In the genomic region with DNA sequence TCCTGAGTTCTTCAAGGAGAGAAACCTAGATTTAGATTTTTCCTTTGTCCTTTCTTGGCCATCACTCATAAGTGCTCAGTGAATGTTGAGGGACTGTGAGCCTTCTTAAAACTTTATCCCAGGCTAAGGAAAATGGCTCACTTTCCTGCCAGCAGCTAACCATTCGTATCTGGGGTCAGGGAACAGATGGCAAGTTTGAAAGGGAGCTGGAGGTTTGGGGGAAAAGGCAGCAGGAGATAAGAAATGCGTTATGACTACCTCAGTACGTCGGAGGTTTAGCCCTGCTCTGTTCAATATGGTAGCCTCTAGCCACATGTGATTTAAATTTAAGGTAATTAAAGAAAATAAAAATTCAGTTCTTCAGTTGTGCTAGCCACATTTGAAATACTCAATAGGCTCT, we compare ENCODE assay signal across 1 cellular context.
TF ChIP-seq lines count a peak whose summit lies in the region.

No MANE protein-coding gene starts in this region.

TF ChIP-seq in K562, 482 proteins besides CTCF, POLR2A, EP300 and RAD21 (continued from another document and continues in another):
- TF ChIP-seq, protein P1, sequence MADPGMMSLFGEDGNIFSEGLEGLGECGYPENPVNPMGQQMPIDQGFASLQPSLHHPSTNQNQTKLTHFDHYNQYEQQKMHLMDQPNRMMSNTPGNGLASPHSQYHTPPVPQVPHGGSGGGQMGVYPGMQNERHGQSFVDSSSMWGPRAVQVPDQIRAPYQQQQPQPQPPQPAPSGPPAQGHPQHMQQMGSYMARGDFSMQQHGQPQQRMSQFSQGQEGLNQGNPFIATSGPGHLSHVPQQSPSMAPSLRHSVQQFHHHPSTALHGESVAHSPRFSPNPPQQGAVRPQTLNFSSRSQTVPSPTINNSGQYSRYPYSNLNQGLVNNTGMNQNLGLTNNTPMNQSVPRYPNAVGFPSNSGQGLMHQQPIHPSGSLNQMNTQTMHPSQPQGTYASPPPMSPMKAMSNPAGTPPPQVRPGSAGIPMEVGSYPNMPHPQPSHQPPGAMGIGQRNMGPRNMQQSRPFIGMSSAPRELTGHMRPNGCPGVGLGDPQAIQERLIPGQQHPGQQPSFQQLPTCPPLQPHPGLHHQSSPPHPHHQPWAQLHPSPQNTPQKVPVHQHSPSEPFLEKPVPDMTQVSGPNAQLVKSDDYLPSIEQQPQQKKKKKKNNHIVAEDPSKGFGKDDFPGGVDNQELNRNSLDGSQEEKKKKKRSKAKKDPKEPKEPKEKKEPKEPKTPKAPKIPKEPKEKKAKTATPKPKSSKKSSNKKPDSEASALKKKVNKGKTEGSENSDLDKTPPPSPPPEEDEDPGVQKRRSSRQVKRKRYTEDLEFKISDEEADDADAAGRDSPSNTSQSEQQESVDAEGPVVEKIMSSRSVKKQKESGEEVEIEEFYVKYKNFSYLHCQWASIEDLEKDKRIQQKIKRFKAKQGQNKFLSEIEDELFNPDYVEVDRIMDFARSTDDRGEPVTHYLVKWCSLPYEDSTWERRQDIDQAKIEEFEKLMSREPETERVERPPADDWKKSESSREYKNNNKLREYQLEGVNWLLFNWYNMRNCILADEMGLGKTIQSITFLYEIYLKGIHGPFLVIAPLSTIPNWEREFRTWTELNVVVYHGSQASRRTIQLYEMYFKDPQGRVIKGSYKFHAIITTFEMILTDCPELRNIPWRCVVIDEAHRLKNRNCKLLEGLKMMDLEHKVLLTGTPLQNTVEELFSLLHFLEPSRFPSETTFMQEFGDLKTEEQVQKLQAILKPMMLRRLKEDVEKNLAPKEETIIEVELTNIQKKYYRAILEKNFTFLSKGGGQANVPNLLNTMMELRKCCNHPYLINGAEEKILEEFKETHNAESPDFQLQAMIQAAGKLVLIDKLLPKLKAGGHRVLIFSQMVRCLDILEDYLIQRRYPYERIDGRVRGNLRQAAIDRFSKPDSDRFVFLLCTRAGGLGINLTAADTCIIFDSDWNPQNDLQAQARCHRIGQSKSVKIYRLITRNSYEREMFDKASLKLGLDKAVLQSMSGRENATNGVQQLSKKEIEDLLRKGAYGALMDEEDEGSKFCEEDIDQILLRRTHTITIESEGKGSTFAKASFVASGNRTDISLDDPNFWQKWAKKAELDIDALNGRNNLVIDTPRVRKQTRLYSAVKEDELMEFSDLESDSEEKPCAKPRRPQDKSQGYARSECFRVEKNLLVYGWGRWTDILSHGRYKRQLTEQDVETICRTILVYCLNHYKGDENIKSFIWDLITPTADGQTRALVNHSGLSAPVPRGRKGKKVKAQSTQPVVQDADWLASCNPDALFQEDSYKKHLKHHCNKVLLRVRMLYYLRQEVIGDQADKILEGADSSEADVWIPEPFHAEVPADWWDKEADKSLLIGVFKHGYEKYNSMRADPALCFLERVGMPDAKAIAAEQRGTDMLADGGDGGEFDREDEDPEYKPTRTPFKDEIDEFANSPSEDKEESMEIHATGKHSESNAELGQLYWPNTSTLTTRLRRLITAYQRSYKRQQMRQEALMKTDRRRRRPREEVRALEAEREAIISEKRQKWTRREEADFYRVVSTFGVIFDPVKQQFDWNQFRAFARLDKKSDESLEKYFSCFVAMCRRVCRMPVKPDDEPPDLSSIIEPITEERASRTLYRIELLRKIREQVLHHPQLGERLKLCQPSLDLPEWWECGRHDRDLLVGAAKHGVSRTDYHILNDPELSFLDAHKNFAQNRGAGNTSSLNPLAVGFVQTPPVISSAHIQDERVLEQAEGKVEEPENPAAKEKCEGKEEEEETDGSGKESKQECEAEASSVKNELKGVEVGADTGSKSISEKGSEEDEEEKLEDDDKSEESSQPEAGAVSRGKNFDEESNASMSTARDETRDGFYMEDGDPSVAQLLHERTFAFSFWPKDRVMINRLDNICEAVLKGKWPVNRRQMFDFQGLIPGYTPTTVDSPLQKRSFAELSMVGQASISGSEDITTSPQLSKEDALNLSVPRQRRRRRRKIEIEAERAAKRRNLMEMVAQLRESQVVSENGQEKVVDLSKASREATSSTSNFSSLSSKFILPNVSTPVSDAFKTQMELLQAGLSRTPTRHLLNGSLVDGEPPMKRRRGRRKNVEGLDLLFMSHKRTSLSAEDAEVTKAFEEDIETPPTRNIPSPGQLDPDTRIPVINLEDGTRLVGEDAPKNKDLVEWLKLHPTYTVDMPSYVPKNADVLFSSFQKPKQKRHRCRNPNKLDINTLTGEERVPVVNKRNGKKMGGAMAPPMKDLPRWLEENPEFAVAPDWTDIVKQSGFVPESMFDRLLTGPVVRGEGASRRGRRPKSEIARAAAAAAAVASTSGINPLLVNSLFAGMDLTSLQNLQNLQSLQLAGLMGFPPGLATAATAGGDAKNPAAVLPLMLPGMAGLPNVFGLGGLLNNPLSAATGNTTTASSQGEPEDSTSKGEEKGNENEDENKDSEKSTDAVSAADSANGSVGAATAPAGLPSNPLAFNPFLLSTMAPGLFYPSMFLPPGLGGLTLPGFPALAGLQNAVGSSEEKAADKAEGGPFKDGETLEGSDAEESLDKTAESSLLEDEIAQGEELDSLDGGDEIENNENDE (IDR thresholded peaks at IDR 0.05; ENCODE audit: low read depth, low read length), result no peak
- no peak for TF ChIP-seq POU5F1 (IDR thresholded peaks at IDR 0.05; ENCODE audit: borderline replicate concordance, low read depth, low read length, partially characterized antibody)
- TF ChIP-seq PPARD (CRISPR knock-in tag; IDR thresholded peaks at IDR 0.05), result no peak
- no peak for TF ChIP-seq FOXK1 (CRISPR knock-in tag; IDR thresholded peaks at IDR 0.05; ENCODE audit: borderline replicate concordance)
- TF ChIP-seq MEIS2 (IDR thresholded peaks at IDR 0.05; ENCODE audit: partially characterized antibody), result peak; percentile 35
- TF ChIP-seq MTA2 (IDR thresholded peaks at IDR 0.05; ENCODE audit: low read depth), result peak; percentile 85
- TF ChIP-seq RBFOX2 (IDR thresholded peaks at IDR 0.05; ENCODE audit: low read depth, low read length), result 0 out of 2 replicates have a peak, but pooled peaks have one; percentile 0
- TF ChIP-seq PML (IDR thresholded peaks at IDR 0.05; ENCODE audit: low read length), result peak; percentile 76
- TF ChIP-seq ATF1 (CRISPR knock-in tag; IDR thresholded peaks at IDR 0.05), result no peak
- no peak for TF ChIP-seq ATF1 (tag; IDR thresholded peaks at IDR 0.05)
- TF ChIP-seq MAZ (CRISPR knock-in tag; conservative IDR thresholded peaks at IDR 0.05 in 1 of 2, IDR thresholded peaks at IDR 0.05 in 1 of 2), result no peak
- TF ChIP-seq ZZZ3 (IDR thresholded peaks at IDR 0.05), result no peak
- TF ChIP-seq DPF2 (IDR thresholded peaks at IDR 0.05), result peak; percentile 93
- no peak for TF ChIP-seq RBM15 (IDR thresholded peaks at IDR 0.05; ENCODE audit: insufficient read depth, low read length)
- no peak for TF ChIP-seq RUNX1 (IDR thresholded peaks at IDR 0.05; ENCODE audit: low read depth)
- TF ChIP-seq, protein P2, sequence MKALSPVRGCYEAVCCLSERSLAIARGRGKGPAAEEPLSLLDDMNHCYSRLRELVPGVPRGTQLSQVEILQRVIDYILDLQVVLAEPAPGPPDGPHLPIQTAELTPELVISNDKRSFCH (CRISPR knock-in tag; IDR thresholded peaks at IDR 0.05), result no peak
- TF ChIP-seq, protein P2 (tag; IDR thresholded peaks at IDR 0.05), result no peak
- no peak for TF ChIP-seq PYGO2 (tag; IDR thresholded peaks at IDR 0.05)
- TF ChIP-seq ZNF57 (CRISPR knock-in tag; IDR thresholded peaks at IDR 0.05), result no peak
- no peak for TF ChIP-seq NCOA4 (IDR thresholded peaks at IDR 0.05; ENCODE audit: partially characterized antibody)
- TF ChIP-seq ZFP30 (CRISPR knock-in tag; IDR thresholded peaks at IDR 0.05; ENCODE audit: borderline replicate concordance), result no peak
- no peak for TF ChIP-seq KHSRP (IDR thresholded peaks at IDR 0.05)
- TF ChIP-seq FIP1L1 (IDR thresholded peaks at IDR 0.05; ENCODE audit: low read depth, low read length, poor library complexity, severe bottlenecking), result no peak
- TF ChIP-seq GATAD2B (IDR thresholded peaks at IDR 0.05; ENCODE audit: borderline replicate concordance), result no peak
- peak; percentile 92 for TF ChIP-seq TEAD4 (IDR thresholded peaks at IDR 0.05; ENCODE audit: low read length)
- no peak for TF ChIP-seq TEAD4 (CRISPR knock-in tag; IDR thresholded peaks at IDR 0.05; ENCODE audit: borderline replicate concordance)
- no peak for TF ChIP-seq ELF1 (tag; IDR thresholded peaks at IDR 0.05)
- TF ChIP-seq PTTG1 (tag; IDR thresholded peaks at IDR 0.05; ENCODE audit: low read depth), result no peak
- TF ChIP-seq EHMT2 (IDR thresholded peaks at IDR 0.05), result peak; percentile 82
- peak; percentile 82; the same call in 1 of the 2 replicates for TF ChIP-seq STAT5A (IDR thresholded peaks at IDR 0.05; ENCODE audit: borderline replicate concordance, low read length)
- TF ChIP-seq, protein P3, sequence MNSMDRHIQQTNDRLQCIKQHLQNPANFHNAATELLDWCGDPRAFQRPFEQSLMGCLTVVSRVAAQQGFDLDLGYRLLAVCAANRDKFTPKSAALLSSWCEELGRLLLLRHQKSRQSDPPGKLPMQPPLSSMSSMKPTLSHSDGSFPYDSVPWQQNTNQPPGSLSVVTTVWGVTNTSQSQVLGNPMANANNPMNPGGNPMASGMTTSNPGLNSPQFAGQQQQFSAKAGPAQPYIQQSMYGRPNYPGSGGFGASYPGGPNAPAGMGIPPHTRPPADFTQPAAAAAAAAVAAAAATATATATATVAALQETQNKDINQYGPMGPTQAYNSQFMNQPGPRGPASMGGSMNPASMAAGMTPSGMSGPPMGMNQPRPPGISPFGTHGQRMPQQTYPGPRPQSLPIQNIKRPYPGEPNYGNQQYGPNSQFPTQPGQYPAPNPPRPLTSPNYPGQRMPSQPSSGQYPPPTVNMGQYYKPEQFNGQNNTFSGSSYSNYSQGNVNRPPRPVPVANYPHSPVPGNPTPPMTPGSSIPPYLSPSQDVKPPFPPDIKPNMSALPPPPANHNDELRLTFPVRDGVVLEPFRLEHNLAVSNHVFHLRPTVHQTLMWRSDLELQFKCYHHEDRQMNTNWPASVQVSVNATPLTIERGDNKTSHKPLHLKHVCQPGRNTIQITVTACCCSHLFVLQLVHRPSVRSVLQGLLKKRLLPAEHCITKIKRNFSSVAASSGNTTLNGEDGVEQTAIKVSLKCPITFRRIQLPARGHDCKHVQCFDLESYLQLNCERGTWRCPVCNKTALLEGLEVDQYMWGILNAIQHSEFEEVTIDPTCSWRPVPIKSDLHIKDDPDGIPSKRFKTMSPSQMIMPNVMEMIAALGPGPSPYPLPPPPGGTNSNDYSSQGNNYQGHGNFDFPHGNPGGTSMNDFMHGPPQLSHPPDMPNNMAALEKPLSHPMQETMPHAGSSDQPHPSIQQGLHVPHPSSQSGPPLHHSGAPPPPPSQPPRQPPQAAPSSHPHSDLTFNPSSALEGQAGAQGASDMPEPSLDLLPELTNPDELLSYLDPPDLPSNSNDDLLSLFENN (IDR thresholded peaks at IDR 0.05; ENCODE audit: low read depth in 2 of 2, low read length in 2 of 2), result peak in 1 of 2 experiments; percentile 52; a peak in 1 of 4 replicates
- no peak for TF ChIP-seq MCM5 (IDR thresholded peaks at IDR 0.05; ENCODE audit: low read depth)
- no peak for TF ChIP-seq ZNF282 (CRISPR knock-in tag; IDR thresholded peaks at IDR 0.05)
- TF ChIP-seq HDAC1 (IDR thresholded peaks at IDR 0.05), result peak in 1 of 2 experiments; percentile 47; a peak in 1 of 4 replicates
- TF ChIP-seq CTBP1 (IDR thresholded peaks at IDR 0.05; ENCODE audit: borderline replicate concordance), result no peak
- TF ChIP-seq, protein P4, sequence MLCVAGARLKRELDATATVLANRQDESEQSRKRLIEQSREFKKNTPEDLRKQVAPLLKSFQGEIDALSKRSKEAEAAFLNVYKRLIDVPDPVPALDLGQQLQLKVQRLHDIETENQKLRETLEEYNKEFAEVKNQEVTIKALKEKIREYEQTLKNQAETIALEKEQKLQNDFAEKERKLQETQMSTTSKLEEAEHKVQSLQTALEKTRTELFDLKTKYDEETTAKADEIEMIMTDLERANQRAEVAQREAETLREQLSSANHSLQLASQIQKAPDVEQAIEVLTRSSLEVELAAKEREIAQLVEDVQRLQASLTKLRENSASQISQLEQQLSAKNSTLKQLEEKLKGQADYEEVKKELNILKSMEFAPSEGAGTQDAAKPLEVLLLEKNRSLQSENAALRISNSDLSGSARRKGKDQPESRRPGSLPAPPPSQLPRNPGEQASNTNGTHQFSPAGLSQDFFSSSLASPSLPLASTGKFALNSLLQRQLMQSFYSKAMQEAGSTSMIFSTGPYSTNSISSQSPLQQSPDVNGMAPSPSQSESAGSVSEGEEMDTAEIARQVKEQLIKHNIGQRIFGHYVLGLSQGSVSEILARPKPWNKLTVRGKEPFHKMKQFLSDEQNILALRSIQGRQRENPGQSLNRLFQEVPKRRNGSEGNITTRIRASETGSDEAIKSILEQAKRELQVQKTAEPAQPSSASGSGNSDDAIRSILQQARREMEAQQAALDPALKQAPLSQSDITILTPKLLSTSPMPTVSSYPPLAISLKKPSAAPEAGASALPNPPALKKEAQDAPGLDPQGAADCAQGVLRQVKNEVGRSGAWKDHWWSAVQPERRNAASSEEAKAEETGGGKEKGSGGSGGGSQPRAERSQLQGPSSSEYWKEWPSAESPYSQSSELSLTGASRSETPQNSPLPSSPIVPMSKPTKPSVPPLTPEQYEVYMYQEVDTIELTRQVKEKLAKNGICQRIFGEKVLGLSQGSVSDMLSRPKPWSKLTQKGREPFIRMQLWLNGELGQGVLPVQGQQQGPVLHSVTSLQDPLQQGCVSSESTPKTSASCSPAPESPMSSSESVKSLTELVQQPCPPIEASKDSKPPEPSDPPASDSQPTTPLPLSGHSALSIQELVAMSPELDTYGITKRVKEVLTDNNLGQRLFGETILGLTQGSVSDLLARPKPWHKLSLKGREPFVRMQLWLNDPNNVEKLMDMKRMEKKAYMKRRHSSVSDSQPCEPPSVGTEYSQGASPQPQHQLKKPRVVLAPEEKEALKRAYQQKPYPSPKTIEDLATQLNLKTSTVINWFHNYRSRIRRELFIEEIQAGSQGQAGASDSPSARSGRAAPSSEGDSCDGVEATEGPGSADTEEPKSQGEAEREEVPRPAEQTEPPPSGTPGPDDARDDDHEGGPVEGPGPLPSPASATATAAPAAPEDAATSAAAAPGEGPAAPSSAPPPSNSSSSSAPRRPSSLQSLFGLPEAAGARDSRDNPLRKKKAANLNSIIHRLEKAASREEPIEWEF (CRISPR knock-in tag; IDR thresholded peaks at IDR 0.05), result no peak
- TF ChIP-seq U2AF1 (optimal IDR thresholded peaks at IDR 0.05; ENCODE audit: low read depth, low read length), result no peak
- TF ChIP-seq CHD1 (IDR thresholded peaks at IDR 0.05; ENCODE audit: low read length), result no peak
- TF ChIP-seq NR2C2 (CRISPR knock-in tag; IDR thresholded peaks at IDR 0.05), result no peak
- no peak for TF ChIP-seq NR2C2 (tag; IDR thresholded peaks at IDR 0.05)
- TF ChIP-seq, protein P5, sequence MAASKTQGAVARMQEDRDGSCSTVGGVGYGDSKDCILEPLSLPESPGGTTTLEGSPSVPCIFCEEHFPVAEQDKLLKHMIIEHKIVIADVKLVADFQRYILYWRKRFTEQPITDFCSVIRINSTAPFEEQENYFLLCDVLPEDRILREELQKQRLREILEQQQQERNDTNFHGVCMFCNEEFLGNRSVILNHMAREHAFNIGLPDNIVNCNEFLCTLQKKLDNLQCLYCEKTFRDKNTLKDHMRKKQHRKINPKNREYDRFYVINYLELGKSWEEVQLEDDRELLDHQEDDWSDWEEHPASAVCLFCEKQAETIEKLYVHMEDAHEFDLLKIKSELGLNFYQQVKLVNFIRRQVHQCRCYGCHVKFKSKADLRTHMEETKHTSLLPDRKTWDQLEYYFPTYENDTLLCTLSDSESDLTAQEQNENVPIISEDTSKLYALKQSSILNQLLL (CRISPR knock-in tag; IDR thresholded peaks at IDR 0.05; ENCODE audit: borderline replicate concordance), result no peak
- TF ChIP-seq HCFC1 (IDR thresholded peaks at IDR 0.05; ENCODE audit: low read depth, low read length), result no peak
